9 cellular contexts compared by ENCODE assay signal in the genomic region with DNA sequence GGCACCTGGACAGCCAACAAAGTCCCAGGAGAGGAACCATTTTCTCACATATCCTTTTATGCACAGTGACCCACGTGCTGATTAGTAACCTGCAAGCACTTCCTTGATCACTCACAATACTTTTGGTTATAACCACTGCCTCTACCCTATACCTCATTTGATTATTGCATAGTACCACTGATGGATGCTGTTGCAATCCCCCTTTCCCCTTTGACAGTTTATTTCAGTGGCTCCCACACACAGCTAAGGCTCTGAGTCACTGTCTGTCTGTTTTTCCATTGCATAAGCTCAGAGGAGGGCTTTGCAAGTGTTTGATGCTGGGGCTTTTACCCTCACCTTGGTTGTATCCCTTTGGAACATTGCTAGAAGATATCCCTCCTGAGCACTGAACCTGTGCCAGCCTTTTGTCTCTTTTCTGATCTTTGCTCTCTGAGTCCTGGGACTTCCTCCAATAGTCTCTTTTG.
A peak's percentile ranks its signal among the peaks of the same experiment; 100 is the strongest.
DNase-seq lines count a peak whose midpoint lies in the region; ATAC-seq and TF ChIP-seq lines count a peak whose summit lies in the region.
"Had no signal": no experiment of that assay in that cellular context is flagged by ENCODE, and none has a peak within 500 bp of the region (broad histone marks: within the 10 kb centered on the region; RNA-seq: fewer than 3 reads in every experiment).

No MANE protein-coding gene starts in this region.

- TF ChIP-seq CTCF in CD14-positive monocyte (IDR thresholded peaks at IDR 0.05): no peak

- H3K9me3 Mint-ChIP-seq in activated naive CD4-positive, alpha-beta T cell treated with anti-CD3 and anti-CD28 coated beads, Interleukin-2, amount 50 U/mL, for 72 hours: peaks cover 0 to 7% of the 10 kb centered on the region in 2 donors
- peaks cover 7 to 18% (median 16%) of the 10 kb centered on the region in 7 donors for H3K9me3 Mint-ChIP-seq in CD14-positive monocyte
- no peaks in the 10 kb centered on the region for H3K9me3 Mint-ChIP-seq in activated CD4-positive, alpha-beta memory T cell treated with anti-CD3 and anti-CD28 coated beads, Interleukin-2, amount 10 ng/mL, durations not matched to agents 7 days and 5 days

- ATAC-seq in activated naive CD4-positive, alpha-beta T cell treated with anti-CD3 and anti-CD28 coated beads, Interleukin-2, amount 50 U/mL, for 72 hours: peak; percentile 76 to 90

- H3K4me1 Mint-ChIP-seq in CD14-positive monocyte: peaks cover 18% of the 10 kb centered on the region
- H3K4me1 Mint-ChIP-seq in activated CD4-positive, alpha-beta memory T cell treated with anti-CD3 and anti-CD28 coated beads, Interleukin-2, amount 10 ng/mL, durations not matched to agents 7 days and 5 days: no peaks in the 10 kb centered on the region
- H3K4me1 Mint-ChIP-seq: CD8-positive, alpha-beta memory T cell had no signal

- CTCF ChIA-PET in activated CD4-positive, alpha-beta memory T cell treated with anti-CD3 and anti-CD28 coated beads, Interleukin-2, amount 10 ng/mL, durations not matched to agents 7 days and 5 days (lab: Charles Lee): no interaction called here

- no peak overlapping the region for H3K4me3 Mint-ChIP-seq in CD14-positive monocyte
- H3K4me3 Mint-ChIP-seq in activated CD4-positive, alpha-beta memory T cell treated with anti-CD3 and anti-CD28 coated beads, Interleukin-2, amount 10 ng/mL, durations not matched to agents 7 days and 5 days: no peak overlapping the region
- H3K4me3 Mint-ChIP-seq: CD8-positive, alpha-beta memory T cell had no signal

- POLR2A ChIA-PET in activated CD4-positive, alpha-beta memory T cell treated with anti-CD3 and anti-CD28 coated beads, Interleukin-2, amount 10 ng/mL, durations not matched to agents 7 days and 5 days (lab: Charles Lee): no interaction called here

- no peak for DNase-seq in activated naive CD4-positive, alpha-beta T cell treated with anti-CD3 and anti-CD28 coated beads, Interleukin-2, amount 50 U/mL, for 72 hours (ENCODE audit: low spot score in 2 of 2)
- DNase-seq in activated naive CD4-positive, alpha-beta T cell treated with Interleukin-2 at 50 U/mL for 16 hours: no peak
- peak; percentile 86 to 96 for DNase-seq in NOMO-1 (lab: John Stamatoyannopoulos, UW; ENCODE audit: unreplicated experiment in 2 of 2)
- peak; percentile 40 for DNase-seq in fibroblast of gingiva (ENCODE audit: low read depth)
- peak; percentile 67 for DNase-seq in stromal cell of bone marrow (ENCODE audit: low read depth)
- DNase-seq in CD14-positive monocyte (ENCODE audit: low spot score): no peak
- DNase-seq in activated CD4-positive, alpha-beta memory T cell treated with anti-CD3 and anti-CD28 coated beads, Interleukin-2, amount 10 ng/mL, durations not matched to agents 7 days and 5 days: no peak
- no peak for DNase-seq in RKO (ENCODE audit: low spot score)
- DNase-seq: CD8-positive, alpha-beta memory T cell had no signal

- H3K36me3 Mint-ChIP-seq in activated naive CD4-positive, alpha-beta T cell treated with anti-CD3 and anti-CD28 coated beads, Interleukin-2, amount 50 U/mL, for 72 hours: no peaks in the 10 kb centered on the region
- no peaks in the 10 kb centered on the region for H3K36me3 Mint-ChIP-seq in CD14-positive monocyte
- H3K36me3 Mint-ChIP-seq in activated CD4-positive, alpha-beta memory T cell treated with anti-CD3 and anti-CD28 coated beads, Interleukin-2, amount 10 ng/mL, durations not matched to agents 7 days and 5 days (ENCODE audit: low read depth): no peaks in the 10 kb centered on the region
- H3K36me3 Mint-ChIP-seq: CD8-positive, alpha-beta memory T cell had no signal

- no peak overlapping the region for H3K27ac Mint-ChIP-seq in activated naive CD4-positive, alpha-beta T cell treated with anti-CD3 and anti-CD28 coated beads, Interleukin-2, amount 50 U/mL, for 72 hours
- H3K27ac Mint-ChIP-seq in CD14-positive monocyte: peak overlapping the region in 2 of 7 donors; percentile 76 to 80
- no peak overlapping the region for H3K27ac Mint-ChIP-seq in activated CD4-positive, alpha-beta memory T cell treated with anti-CD3 and anti-CD28 coated beads, Interleukin-2, amount 10 ng/mL, durations not matched to agents 7 days and 5 days
- H3K27ac Mint-ChIP-seq: CD8-positive, alpha-beta memory T cell had no signal

- H3K27me3 Mint-ChIP-seq in CD14-positive monocyte (ENCODE audit: low read depth in 3 of 3): peaks cover 0 to 2% (median 2%) of the 10 kb centered on the region in 3 donors
- H3K27me3 Mint-ChIP-seq in activated CD4-positive, alpha-beta memory T cell treated with anti-CD3 and anti-CD28 coated beads, Interleukin-2, amount 10 ng/mL, durations not matched to agents 7 days and 5 days: peaks cover 47% of the 10 kb centered on the region

- intact Hi-C loops in CD14-positive monocyte (cut with micrococcal nuclease): no loop called here

Comparison
In these comparisons a context has a peak if more than half of its experiments do, and no peak if none do; other contexts are left out.
1. DNase-seq: peak in NOMO-1 (2 of 2), fibroblast of gingiva (single experiment) and stromal cell of bone marrow (single experiment); none in activated naive CD4-positive, alpha-beta T cell treated with anti-CD3 and anti-CD28 coated beads, Interleukin-2, amount 50 U/mL, for 72 hours (0 of 2), activated naive CD4-positive, alpha-beta T cell treated with Interleukin-2 at 50 U/mL for 16 hours (single experiment), CD14-positive monocyte (single experiment), activated CD4-positive, alpha-beta memory T cell treated with anti-CD3 and anti-CD28 coated beads, Interleukin-2, amount 10 ng/mL, durations not matched to agents 7 days and 5 days (single experiment) and RKO (single experiment).